In genomic region chr5:177671755-177672690, GRCh38 we compare ENCODE assay signal across 8 cellular contexts.
DNase-seq lines count a peak whose midpoint lies in the region; ATAC-seq, FAIRE-seq and TF ChIP-seq lines count a peak whose summit lies in the region.
"Not testable (repeated sequence)": the region's sequence is repeated elsewhere in the genome, so short reads cannot be mapped to it uniquely, and the experiment has no call there.

No MANE protein-coding gene starts in this region.

- H3K4me1 Mint-ChIP-seq in activated T-helper 1 cell treated with anti-CD3 and anti-CD28 coated beads, Interleukin-12 subunit alpha, Interleukin-12 subunit beta, Interleukin-2, Interleukin-4 antibody, amounts not matched to agents 30 ng/mL and 10 ng/mL and 1 ng/mL, durations not matched to agents 14 hours and 24 hours and 36 hours (ENCODE audit: low read depth), result not testable (repeated sequence)

- H3K9me3 ChIP-seq in RWPE2 (ENCODE audit: severe bottlenecking), result not testable (repeated sequence)

- not testable (repeated sequence) for FAIRE-seq in GM19239 (lab: Jason Lieb, UNC)

- not testable (repeated sequence) for H3K4me1 ChIP-seq in RWPE2 (ENCODE audit: insufficient read depth, poor library complexity, severe bottlenecking)

- not testable (repeated sequence) for H3K36me3 ChIP-seq in RWPE2 (ENCODE audit: low read depth)

- peak; percentile 65 for ATAC-seq in HG03025 (IDR thresholded peaks at IDR 0.05; ENCODE audit: low FRiP score, unreplicated experiment)
- ATAC-seq in RWPE2 (ENCODE audit: low read depth), result peak; percentile 74

- intact Hi-C loops in activated T-helper 1 cell treated with anti-CD3 and anti-CD28 coated beads, Interleukin-12 subunit alpha, Interleukin-12 subunit beta, Interleukin-2, Interleukin-4 antibody, amounts not matched to agents 30 ng/mL and 10 ng/mL and 1 ng/mL, durations not matched to agents 14 hours and 24 hours and 36 hours (cut with micrococcal nuclease), result not testable (repeated sequence)

- H3K9me3 Mint-ChIP-seq in activated T-helper 1 cell treated with anti-CD3 and anti-CD28 coated beads, Interleukin-12 subunit alpha, Interleukin-12 subunit beta, Interleukin-2, Interleukin-4 antibody, amounts not matched to agents 30 ng/mL and 10 ng/mL and 1 ng/mL, durations not matched to agents 14 hours and 24 hours and 36 hours, result not testable (repeated sequence)

- peak overlapping the region; percentile 19 for H3K4me3 Mint-ChIP-seq in activated T-helper 1 cell treated with anti-CD3 and anti-CD28 coated beads, Interleukin-12 subunit alpha, Interleukin-12 subunit beta, Interleukin-2, Interleukin-4 antibody, amounts not matched to agents 30 ng/mL and 10 ng/mL and 1 ng/mL, durations not matched to agents 14 hours and 24 hours and 36 hours

- DNase-seq in AG08395 (ENCODE audit: low spot score) (peak; percentile 49), GM19239 (ENCODE audit: insufficient read length, low spot score) (peak; percentile 20), fibroblast of gingiva (ENCODE audit: low read depth) (peak; percentile 24), myocyte (ENCODE audit: low read depth) (peak; percentile 19)
- not testable (repeated sequence) for DNase-seq in RWPE2 (ENCODE audit: low spot score)
- peak; percentile 64 for DNase-seq in activated T-helper 1 cell treated with anti-CD3 and anti-CD28 coated beads, Interleukin-12 subunit alpha, Interleukin-12 subunit beta, Interleukin-2, Interleukin-4 antibody, amounts not matched to agents 30 ng/mL and 10 ng/mL and 1 ng/mL, durations not matched to agents 14 hours and 24 hours and 36 hours (ENCODE audit: low spot score)
- peak; percentile 46 to 77 (median 58) for DNase-seq in stimulated activated CD4-positive, alpha-beta T cell treated with anti-CD3 and anti-CD28 coated beads, TNF-alpha, amount 100 ng/mL, for 24 hours (ENCODE audit: low read depth in 3 of 3)

- H3K36me3 Mint-ChIP-seq in activated T-helper 1 cell treated with anti-CD3 and anti-CD28 coated beads, Interleukin-12 subunit alpha, Interleukin-12 subunit beta, Interleukin-2, Interleukin-4 antibody, amounts not matched to agents 30 ng/mL and 10 ng/mL and 1 ng/mL, durations not matched to agents 14 hours and 24 hours and 36 hours (ENCODE audit: low read depth), result not testable (repeated sequence)

- not testable (repeated sequence) for TF ChIP-seq CTCF in RWPE2 (IDR thresholded peaks at IDR 0.05; ENCODE audit: poor library complexity, severe bottlenecking)

- H3K4me3 ChIP-seq in RWPE2 (ENCODE audit: severe bottlenecking), result not testable (repeated sequence)

- not testable (repeated sequence) for H3K27ac ChIP-seq in RWPE2 (ENCODE audit: poor library complexity, severe bottlenecking)

- H3K27ac Mint-ChIP-seq in activated T-helper 1 cell treated with anti-CD3 and anti-CD28 coated beads, Interleukin-12 subunit alpha, Interleukin-12 subunit beta, Interleukin-2, Interleukin-4 antibody, amounts not matched to agents 30 ng/mL and 10 ng/mL and 1 ng/mL, durations not matched to agents 14 hours and 24 hours and 36 hours, result not testable (repeated sequence)

- not testable (repeated sequence) for H3K27me3 ChIP-seq in RWPE2 (ENCODE audit: insufficient read depth, poor library complexity, severe bottlenecking)

- H3K27me3 Mint-ChIP-seq in activated T-helper 1 cell treated with anti-CD3 and anti-CD28 coated beads, Interleukin-12 subunit alpha, Interleukin-12 subunit beta, Interleukin-2, Interleukin-4 antibody, amounts not matched to agents 30 ng/mL and 10 ng/mL and 1 ng/mL, durations not matched to agents 14 hours and 24 hours and 36 hours (ENCODE audit: insufficient read depth), result not testable (repeated sequence)
